38 cellular contexts compared by ENCODE assay signal in the genomic region with DNA sequence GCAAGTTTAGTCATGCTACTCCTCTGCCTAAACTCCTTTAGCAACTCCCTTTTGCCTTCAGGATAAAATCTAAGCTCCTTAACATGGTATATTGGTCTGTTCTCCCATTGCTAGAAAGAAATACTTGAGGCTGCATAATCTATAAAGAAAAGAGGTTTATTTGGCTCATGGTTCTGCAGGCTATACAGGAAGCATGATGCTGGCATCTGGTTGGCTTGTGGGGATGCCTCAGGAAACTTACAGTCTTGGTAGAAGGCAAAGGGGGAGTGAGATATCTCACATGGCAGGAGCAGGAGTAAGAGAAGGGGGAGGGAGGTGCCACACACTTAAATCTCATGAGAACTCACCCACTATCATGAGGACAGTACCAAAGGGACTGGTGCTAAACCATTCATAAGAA.
"Had no signal": no experiment of that assay in that cellular context is flagged by ENCODE, and none has a peak within 500 bp of the region (broad histone marks: within the 10 kb centered on the region; RNA-seq: fewer than 3 reads in every experiment).

No MANE protein-coding gene starts in this region.

- H3K4me3 ChIP-seq: adrenal gland, ascending aorta, body of pancreas, breast epithelium, cardiac muscle cell had no signal

- H3K4me1 Mint-ChIP-seq: activated naive CD4-positive, alpha-beta T cell treated with anti-CD3 and anti-CD28 coated beads, Interleukin-2, amount 50 U/mL, for 24 hours; activated naive CD8-positive, alpha-beta T cell treated with anti-CD3 and anti-CD28 coated beads for 36 hours; activated naive CD8-positive, alpha-beta T cell treated with anti-CD3 and anti-CD28 coated beads, Interleukin-2, amount 10 ng/mL, durations not matched to agents 7 days and 5 days; activated naive CD8-positive, alpha-beta T cell treated with anti-CD3 and anti-CD28 coated beads, Interleukin-2, amount 50 U/mL, for 24 hours; brain; central memory CD8-positive, alpha-beta T cell had no signal

- H3K4me1 ChIP-seq: adrenal gland, ascending aorta, body of pancreas, breast epithelium had no signal

- H3K4me3 Mint-ChIP-seq: activated naive CD4-positive, alpha-beta T cell treated with anti-CD3 and anti-CD28 coated beads for 36 hours; activated naive CD4-positive, alpha-beta T cell treated with anti-CD3 and anti-CD28 coated beads, Interleukin-2, amount 50 U/mL, for 24 hours; activated naive CD8-positive, alpha-beta T cell; activated naive CD8-positive, alpha-beta T cell treated with anti-CD3 and anti-CD28 coated beads for 36 hours; activated naive CD8-positive, alpha-beta T cell treated with anti-CD3 and anti-CD28 coated beads, Interleukin-2, amount 10 ng/mL, durations not matched to agents 7 days and 5 days; activated naive CD8-positive, alpha-beta T cell treated with anti-CD3 and anti-CD28 coated beads, Interleukin-2, amount 50 U/mL, for 24 hours; activated T-cell treated with anti-CD3 and anti-CD28 coated beads, Interleukin-2, amount 50 U/mL, for 24 hours; activated T-cell treated with anti-CD3 and anti-CD28 coated beads, Interleukin-2, amount 50 U/mL, for 4 hours; activated T-cell treated with anti-CD3 and anti-CD28 coated beads, Interleukin-2, amount 50 U/mL, for 72 hours; activated T-helper 1 cell treated with anti-CD3 and anti-CD28 coated beads, Interleukin-12 subunit alpha, Interleukin-12 subunit beta, Interleukin-2, Interleukin-4 antibody, amounts not matched to agents 30 ng/mL and 10 ng/mL and 1 ng/mL, durations not matched to agents 14 hours and 24 hours and 36 hours; activated T-helper 17 cell treated with anti-CD3 and anti-CD28 coated beads, Interleukin-2, amount 50 U/mL, for 72 hours; brain; central memory CD8-positive, alpha-beta T cell had no signal

- H3K36me3 ChIP-seq: adrenal gland, brain microvascular endothelial cell, breast epithelium, cardiac muscle cell had no signal

- H3K27ac ChIP-seq: adrenal gland, ascending aorta, body of pancreas, brain microvascular endothelial cell, breast epithelium, cardiac muscle cell had no signal

- H3K9me3 ChIP-seq: adrenal gland, ascending aorta, body of pancreas had no signal

- FAIRE-seq: astrocyte, bronchial epithelial cell had no signal

- ATAC-seq: activated naive CD4-positive, alpha-beta T cell treated with anti-CD3 and anti-CD28 coated beads, Interleukin-2, amount 50 U/mL, for 72 hours; activated naive CD8-positive, alpha-beta T cell treated with anti-CD3 and anti-CD28 coated beads, Interleukin-2, amount 50 U/mL, for 24 hours; activated T-cell treated with anti-CD3 and anti-CD28 coated beads, Interleukin-2, amount 50 U/mL, for 4 hours; activated T-cell treated with anti-CD3 and anti-CD28 coated beads, Interleukin-2, amount 50 U/mL, for 72 hours; activated T-helper 17 cell treated with anti-CD3 and anti-CD28 coated beads, Interleukin-2, amount 50 U/mL, for 72 hours; body of pancreas had no signal

- H3K27ac Mint-ChIP-seq: activated naive CD4-positive, alpha-beta T cell treated with anti-CD3 and anti-CD28 coated beads for 36 hours; activated naive CD4-positive, alpha-beta T cell treated with anti-CD3 and anti-CD28 coated beads, Interleukin-2, amount 50 U/mL, for 24 hours; activated naive CD4-positive, alpha-beta T cell treated with anti-CD3 and anti-CD28 coated beads, Interleukin-2, amount 50 U/mL, for 72 hours; activated naive CD8-positive, alpha-beta T cell; activated naive CD8-positive, alpha-beta T cell treated with anti-CD3 and anti-CD28 coated beads for 36 hours; activated naive CD8-positive, alpha-beta T cell treated with anti-CD3 and anti-CD28 coated beads, Interleukin-2, amount 10 ng/mL, durations not matched to agents 7 days and 5 days; activated naive CD8-positive, alpha-beta T cell treated with anti-CD3 and anti-CD28 coated beads, Interleukin-2, amount 50 U/mL, for 24 hours; activated T-cell treated with anti-CD3 and anti-CD28 coated beads, Interleukin-2, amount 50 U/mL, for 24 hours; activated T-cell treated with anti-CD3 and anti-CD28 coated beads, Interleukin-2, amount 50 U/mL, for 72 hours; activated T-helper 1 cell treated with anti-CD3 and anti-CD28 coated beads, Interleukin-12 subunit alpha, Interleukin-12 subunit beta, Interleukin-2, Interleukin-4 antibody, amounts not matched to agents 30 ng/mL and 10 ng/mL and 1 ng/mL, durations not matched to agents 14 hours and 24 hours and 36 hours; activated T-helper 17 cell treated with anti-CD3 and anti-CD28 coated beads, Interleukin-2, amount 50 U/mL, for 72 hours; activated T-helper 2 cell treated with anti-CD3 and anti-CD28 coated beads, Interferon-gamma antibody, Interleukin-2, Interleukin-4, amounts not matched to agents 10 μg/mL and 5 μg/mL and 100 μg/mL, durations not matched to agents 14 hours and 24 hours and 36 hours; brain had no signal

- DNase-seq: activated effector memory CD4-positive, alpha-beta T cell treated with anti-CD3 and anti-CD28 coated beads, Interleukin-2, amount 50 U/mL, for 16 hours; activated effector memory CD4-positive, alpha-beta T cell treated with Interleukin-2 at 50 U/mL for 16 hours; activated gamma-delta T cell; activated gamma-delta T cell treated with Interleukin-2 at 50 U/mL for 16 hours; activated naive CD4-positive, alpha-beta T cell; activated naive CD4-positive, alpha-beta T cell treated with anti-CD3 and anti-CD28 coated beads for 36 hours; activated naive CD4-positive, alpha-beta T cell treated with anti-CD3 and anti-CD28 coated beads, Interleukin-2, amount 50 U/mL, for 16 hours; activated naive CD8-positive, alpha-beta T cell treated with anti-CD3 and anti-CD28 coated beads for 36 hours; activated naive CD8-positive, alpha-beta T cell treated with anti-CD3 and anti-CD28 coated beads, Interleukin-2, amount 10 ng/mL, durations not matched to agents 7 days and 5 days; activated naive CD8-positive, alpha-beta T cell treated with anti-CD3 and anti-CD28 coated beads, Interleukin-2, amount 50 U/mL, for 24 hours; activated T-cell treated with anti-CD3 and anti-CD28 coated beads for 4 hours; activated T-cell treated with anti-CD3 and anti-CD28 coated beads, Interleukin-2, amount 50 U/mL, for 1 hour; activated T-cell treated with anti-CD3 and anti-CD28 coated beads, Interleukin-2, amount 50 U/mL, for 24 hours; activated T-cell treated with anti-CD3 and anti-CD28 coated beads, Interleukin-2, amount 50 U/mL, for 4 hours; activated T-cell treated with anti-CD3 and anti-CD28 coated beads, Interleukin-2, amount 50 U/mL, for 72 hours; adrenal gland; amniotic stem cell; amygdala; anterior cingulate cortex; aorta; body of pancreas; brain microvascular endothelial cell; caudate nucleus; central memory CD4-positive, alpha-beta T cell; cerebellar nuclear complex had no signal

- H3K27me3 ChIP-seq: adrenal gland, ascending aorta, body of pancreas, brain microvascular endothelial cell, breast epithelium, cardiac muscle cell had no signal

- H3K27me3 Mint-ChIP-seq: activated naive CD4-positive, alpha-beta T cell treated with anti-CD3 and anti-CD28 coated beads, Interleukin-2, amount 50 U/mL, for 24 hours; activated naive CD8-positive, alpha-beta T cell; activated naive CD8-positive, alpha-beta T cell treated with anti-CD3 and anti-CD28 coated beads for 36 hours; activated naive CD8-positive, alpha-beta T cell treated with anti-CD3 and anti-CD28 coated beads, Interleukin-2, amount 10 ng/mL, durations not matched to agents 7 days and 5 days; activated naive CD8-positive, alpha-beta T cell treated with anti-CD3 and anti-CD28 coated beads, Interleukin-2, amount 50 U/mL, for 24 hours; activated T-cell treated with anti-CD3 and anti-CD28 coated beads, Interleukin-2, amount 50 U/mL, for 24 hours; activated T-helper 17 cell treated with anti-CD3 and anti-CD28 coated beads, Interleukin-2, amount 50 U/mL, for 72 hours; brain; central memory CD8-positive, alpha-beta T cell had no signal
